In the genomic region with DNA sequence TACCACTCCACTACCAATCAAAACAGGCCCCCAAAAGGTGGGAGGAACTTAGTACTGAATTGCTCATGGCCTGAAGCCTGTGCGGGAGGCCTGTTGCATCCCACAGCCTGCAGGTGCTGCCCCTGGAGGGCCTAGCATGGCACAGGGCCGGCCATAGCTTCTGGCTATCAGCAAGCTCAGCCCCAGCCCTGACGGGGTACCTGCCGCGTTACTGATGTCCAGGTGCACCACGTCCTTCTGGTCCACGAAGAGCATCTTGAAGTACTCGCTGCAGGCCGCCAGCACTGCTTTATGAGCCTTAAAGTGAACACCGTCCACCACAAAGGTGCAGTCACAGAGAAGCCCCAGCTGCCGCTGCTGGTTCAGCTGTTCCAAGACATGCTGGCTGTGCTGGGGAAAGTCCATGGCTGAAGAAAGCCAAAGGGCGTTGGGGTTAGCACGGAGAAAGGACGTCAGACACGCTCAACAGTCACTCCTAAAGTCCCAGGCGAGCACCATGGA, we compare ENCODE assay signal across 9 cellular contexts. TPM values are rescaled to one million over a fixed set of nuclear protein-coding genes. Genes with fewer than 3 reads are reported as not detected.
DNase-seq lines count a peak whose midpoint lies in the region; TF ChIP-seq lines count a peak whose summit lies in the region.
"Had no signal": no experiment of that assay in that cellular context is flagged by ENCODE, and none has a peak within 500 bp of the region (broad histone marks: within the 10 kb centered on the region; RNA-seq: fewer than 3 reads in every experiment).

No MANE protein-coding gene starts in this region.

- no peak overlapping the region for H4K91ac ChIP-seq in neuronal stem cell (ENCODE audit: low read depth, low read length, poor library complexity)

- H3K9ac ChIP-seq in OCI-LY1 (ENCODE audit: low read length) (peak overlapping the region; percentile 67; the same call in 1 of the 2 replicates), neuronal stem cell (ENCODE audit: low read depth, low read length, poor library complexity) (no peak overlapping the region)

- H3K79me1 ChIP-seq in neuronal stem cell (ENCODE audit: low read depth, low read length), result peaks cover 10% of the 10 kb centered on the region

- no peak overlapping the region for H2AK5ac ChIP-seq in neuronal stem cell (ENCODE audit: low read depth, low read length)

- H3K79me2 ChIP-seq in ACC112 (ENCODE audit: control insufficient read depth, insufficient read depth, low read length, unreplicated experiment), result peaks cover 40% of the 10 kb centered on the region
- no peaks in the 10 kb centered on the region for H3K79me2 ChIP-seq in OCI-LY1 (ENCODE audit: insufficient read depth, low read length)

- H2BK5ac ChIP-seq in neuronal stem cell (ENCODE audit: low read length), result no peak overlapping the region

- H3K9me3 ChIP-seq in OCI-LY1 (ENCODE audit: low read length), result no peaks in the 10 kb centered on the region
- H3K9me3 ChIP-seq in ectodermal cell (ENCODE audit: control insufficient read depth, low read length), result no peaks in the 10 kb centered on the region
- H3K9me3 ChIP-seq in neuronal stem cell (replicated peaks in 1 of 2; ENCODE audit: control insufficient read depth in 2 of 2, insufficient read depth in 1 of 2, low read depth in 1 of 2, low read length in 2 of 2), result no peaks in the 10 kb centered on the region
- H3K9me3 ChIP-seq: body of pancreas had no signal

- CTCF ChIA-PET in HEK293T (lab: Yijun Ruan, JAX), result interaction anchor here (1.0 kb wide), 1 partner anchor 12 kb away, joined by 4 read pairs; no protein-coding TSS in a partner anchor

- TF ChIP-seq CTCF in OCI-LY1 (IDR thresholded peaks at IDR 0.05; ENCODE audit: low read length), result no peak

- H2BK12ac ChIP-seq in neuronal stem cell (ENCODE audit: low read length), result no peak overlapping the region

- H3F3A ChIP-seq in OCI-LY1 (ENCODE audit: insufficient read depth, low read length), result no peaks in the 10 kb centered on the region

- H3K4me1 ChIP-seq in ACC112 (ENCODE audit: control insufficient read depth, insufficient read depth, low read length, unreplicated experiment) (peaks cover 51% of the 10 kb centered on the region), OCI-LY1 (ENCODE audit: insufficient read depth, low read length, severe bottlenecking) (peaks cover 44% of the 10 kb centered on the region), ectodermal cell (ENCODE audit: control insufficient read depth, insufficient read depth, low read length) (peaks cover 33% of the 10 kb centered on the region), neuronal stem cell (ENCODE audit: control insufficient read depth in 2 of 2, insufficient read depth in 1 of 2, low read depth in 1 of 2, low read length in 2 of 2) (peaks cover 2 to 24% of the 10 kb centered on the region in 2 donors)

- H3K18ac ChIP-seq in neuronal stem cell (ENCODE audit: low read length), result no peak overlapping the region

- no peaks in the 10 kb centered on the region for H3K9me2 ChIP-seq in OCI-LY1 (ENCODE audit: low read depth, low read length)

- peak overlapping the region; percentile 99 for H3K27ac ChIP-seq in ACC112 (ENCODE audit: low read depth, low read length)
- H3K27ac ChIP-seq in OCI-LY1 (ENCODE audit: low read depth, low read length, poor library complexity, severe bottlenecking), result peak overlapping the region; percentile 90
- H3K27ac ChIP-seq in ectodermal cell (ENCODE audit: insufficient read depth, low read depth, low read length, poor library complexity, severe bottlenecking), result peak overlapping the region; percentile 36
- H3K27ac ChIP-seq in neuronal stem cell (replicated peaks; ENCODE audit: low read length), result no peak overlapping the region

- H4K8ac ChIP-seq in neuronal stem cell (ENCODE audit: low read depth, low read length), result no peak overlapping the region

- H3K27me3 ChIP-seq in ACC112 (ENCODE audit: insufficient read depth, low read length) (no peaks in the 10 kb centered on the region), OCI-LY1 (ENCODE audit: insufficient read depth, low read length) (no peaks in the 10 kb centered on the region), ectodermal cell (ENCODE audit: control insufficient read depth, insufficient read depth, low read length, poor library complexity, severe bottlenecking) (no peaks in the 10 kb centered on the region), neuronal stem cell (ENCODE audit: control insufficient read depth in 3 of 3, insufficient read depth in 3 of 3, low read depth in 1 of 3, low read length in 3 of 3) (no peaks in the 10 kb centered on the region)
- H3K27me3 ChIP-seq: body of pancreas had no signal

- peaks cover 11% of the 10 kb centered on the region; the same call in 1 of the 2 replicates for H3K36me3 ChIP-seq in ACC112 (ENCODE audit: insufficient read depth, low read length)
- peaks cover 58% of the 10 kb centered on the region for H3K36me3 ChIP-seq in OCI-LY1 (ENCODE audit: insufficient read depth, low read length)
- peaks cover 25% of the 10 kb centered on the region for H3K36me3 ChIP-seq in ectodermal cell (ENCODE audit: control insufficient read depth, insufficient read depth, low read length)
- peaks cover 30 to 78% of the 10 kb centered on the region in 2 donors for H3K36me3 ChIP-seq in neuronal stem cell (replicated peaks in 1 of 2; ENCODE audit: control insufficient read depth in 2 of 2, insufficient read depth in 2 of 2, low read length in 2 of 2)

- no peak overlapping the region for H2BK120ac ChIP-seq in neuronal stem cell (ENCODE audit: low read depth, low read length)

- WGBS in ectodermal cell, 2 experiments, result 91 to 93% methylated on average over 16 of the region's 16 CpGs
- whole genome bisulfite sequencing in neuronal stem cell (ENCODE audit: extremely low coverage in 2 of 2, insufficient read length in 2 of 2, insufficient replicate concordance in 1 of 2), 2 donors, result no CpG with 5 or more reads among the region's 16 CpGs

- peak overlapping the region; percentile 79 for H3K14ac ChIP-seq in neuronal stem cell (ENCODE audit: low read length)

- H2AFZ ChIP-seq in ACC112 (ENCODE audit: low read length, unreplicated experiment) (no peak overlapping the region), OCI-LY1 (ENCODE audit: low read length) (no peak overlapping the region), neuronal stem cell (ENCODE audit: low read length) (no peak overlapping the region)

- H3K23ac ChIP-seq in neuronal stem cell (ENCODE audit: low read depth, low read length, poor library complexity), result peak overlapping the region; percentile 25

- no peak overlapping the region for H2BK15ac ChIP-seq in neuronal stem cell (ENCODE audit: low read length)

- no peaks in the 10 kb centered on the region for H4K20me1 ChIP-seq in OCI-LY1 (ENCODE audit: insufficient read depth, low read length)

- POLR2A ChIA-PET in HEK293T (lab: Yijun Ruan, JAX), result no interaction called here

- H3K4me2 ChIP-seq in OCI-LY1 (ENCODE audit: low read length) (no peak overlapping the region; the same call in 1 of the 2 replicates), neuronal stem cell (ENCODE audit: insufficient read depth, low read length, poor library complexity, severe bottlenecking) (no peak overlapping the region)

- H3K4ac ChIP-seq in neuronal stem cell (ENCODE audit: low read length), result no peak overlapping the region

- H3K4me3 ChIP-seq in ACC112 (ENCODE audit: low read depth, low read length), result peak overlapping the region; percentile 32
- no peak overlapping the region for H3K4me3 ChIP-seq in OCI-LY1 (ENCODE audit: low read depth, low read length, poor library complexity, severe bottlenecking)
- H3K4me3 ChIP-seq in ectodermal cell (ENCODE audit: insufficient read depth, low read depth, low read length), result no peak overlapping the region
- H3K4me3 ChIP-seq in neuronal stem cell (ENCODE audit: low read length in 2 of 2), result no peak overlapping the region
- H3K4me3 ChIP-seq: body of pancreas had no signal

- DNase-seq in neuronal stem cell (ENCODE audit: low spot score) (no peak), HEK293T (ENCODE audit: extremely low spot score) (no peak), SIG-M5 (lab: John Stamatoyannopoulos, UW) (no peak), NCI-H510A (lab: John Stamatoyannopoulos, UW) (no peak), NCI-H345 treated with DMSO at 0.1 percent for 48 hours (lab: John Stamatoyannopoulos, UW; ENCODE audit: unreplicated experiment) (no peak)

TF ChIP-seq in HEK293T, 16 proteins besides CTCF, POLR2A, EP300 and RAD21:
- TF ChIP-seq FOXM1 (IDR thresholded peaks at IDR 0.05; ENCODE audit: borderline replicate concordance), result no peak
- no peak for TF ChIP-seq ARNT (IDR thresholded peaks at IDR 0.05)
- TF ChIP-seq NFRKB (IDR thresholded peaks at IDR 0.05), result no peak
- TF ChIP-seq LEF1 (IDR thresholded peaks at IDR 0.05; ENCODE audit: borderline replicate concordance), result no peak
- TF ChIP-seq, protein P1, sequence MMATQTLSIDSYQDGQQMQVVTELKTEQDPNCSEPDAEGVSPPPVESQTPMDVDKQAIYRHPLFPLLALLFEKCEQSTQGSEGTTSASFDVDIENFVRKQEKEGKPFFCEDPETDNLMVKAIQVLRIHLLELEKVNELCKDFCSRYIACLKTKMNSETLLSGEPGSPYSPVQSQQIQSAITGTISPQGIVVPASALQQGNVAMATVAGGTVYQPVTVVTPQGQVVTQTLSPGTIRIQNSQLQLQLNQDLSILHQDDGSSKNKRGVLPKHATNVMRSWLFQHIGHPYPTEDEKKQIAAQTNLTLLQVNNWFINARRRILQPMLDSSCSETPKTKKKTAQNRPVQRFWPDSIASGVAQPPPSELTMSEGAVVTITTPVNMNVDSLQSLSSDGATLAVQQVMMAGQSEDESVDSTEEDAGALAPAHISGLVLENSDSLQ (IDR thresholded peaks at IDR 0.05), result no peak
- TF ChIP-seq HDGF (IDR thresholded peaks at IDR 0.05; ENCODE audit: borderline replicate concordance), result no peak
- no peak for TF ChIP-seq BHLHE40 (IDR thresholded peaks at IDR 0.05; ENCODE audit: borderline replicate concordance)
- no peak for TF ChIP-seq ELF4 (IDR thresholded peaks at IDR 0.05)
- TF ChIP-seq SP1 (IDR thresholded peaks at IDR 0.05), result no peak
- TF ChIP-seq SUZ12 (IDR thresholded peaks at IDR 0.05), result no peak

RNA-seq across cellular contexts. Expression of a gene that starts 27.8 kb away (rescaled TPM):
- 37.2 TPM for polyA plus RNA-seq in ectodermal cell (2013, experiment 1 of 4)
- polyA plus RNA-seq in ectodermal cell (2013, experiment 2 of 4), result 32.1 TPM
- polyA plus RNA-seq in ectodermal cell (2013, experiment 3 of 4), result 25.8 TPM
- polyA plus RNA-seq in ectodermal cell (2013, experiment 4 of 4), result 27.4 TPM
- polyA plus RNA-seq in neuronal stem cell (2013, experiment 1 of 2), result 26.5 TPM
- polyA plus RNA-seq in neuronal stem cell (2013, experiment 2 of 2), result 28.4 TPM

RNA-seq across cellular contexts. Expression of a gene that starts 55.9 kb away (rescaled TPM):
- not detected for polyA plus RNA-seq in ectodermal cell (2013, experiment 1 of 4)
- polyA plus RNA-seq in ectodermal cell (2013, experiment 2 of 4), result not detected
- not detected for polyA plus RNA-seq in ectodermal cell (2013, experiment 3 of 4)
- not detected for polyA plus RNA-seq in ectodermal cell (2013, experiment 4 of 4)
- not detected for polyA plus RNA-seq in neuronal stem cell (2013, experiment 1 of 2)
- not detected for polyA plus RNA-seq in neuronal stem cell (2013, experiment 2 of 2)
